ENCODE assay signal across 32 cellular contexts in the genomic region with DNA sequence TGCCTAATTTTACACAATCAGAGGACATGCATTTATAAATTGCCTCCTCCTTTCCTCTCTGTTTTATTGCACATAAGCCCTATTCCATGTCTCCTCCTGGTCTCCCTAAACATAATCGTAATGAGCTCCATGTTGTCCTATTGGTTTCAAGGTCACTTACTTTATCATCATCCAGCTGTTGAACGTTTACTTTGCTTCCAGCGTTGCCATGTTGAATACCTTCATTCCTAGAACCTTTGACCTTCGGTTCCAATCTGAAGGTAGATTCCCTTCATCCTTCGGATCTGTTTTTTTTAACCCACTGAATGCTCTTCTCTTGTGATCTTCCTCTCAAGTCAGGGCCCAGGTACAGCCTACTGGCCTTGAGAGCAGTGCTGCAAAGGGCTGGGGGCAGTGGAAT.
"Had no signal": no experiment of that assay in that cellular context is flagged by ENCODE, and none has a peak within 500 bp of the region (broad histone marks: within the 10 kb centered on the region; RNA-seq: fewer than 3 reads in every experiment).

No MANE protein-coding gene starts in this region.

- H3K4me3 ChIP-seq: ascending aorta, heart left ventricle had no signal

- H3K27ac Mint-ChIP-seq: activated CD4-positive, alpha-beta memory T cell treated with anti-CD3 and anti-CD28 coated beads for 36 hours; activated CD4-positive, alpha-beta T cell treated with anti-CD3 and anti-CD28 coated beads for 36 hours; activated CD4-positive, alpha-beta T cell treated with anti-CD3 and anti-CD28 coated beads, Interleukin-2, amount 10 ng/mL, durations not matched to agents 24 days and 14 days; activated CD8-positive, alpha-beta memory T cell treated with anti-CD3 and anti-CD28 coated beads, Interleukin-2, amount 10 ng/mL, durations not matched to agents 7 days and 5 days; activated CD8-positive, alpha-beta T cell treated with anti-CD3 and anti-CD28 coated beads, Interleukin-2, amount 10 ng/mL, durations not matched to agents 7 days and 5 days; activated naive CD8-positive, alpha-beta T cell treated with anti-CD3 and anti-CD28 coated beads, Interleukin-2, amount 10 ng/mL, durations not matched to agents 7 days and 5 days; activated T-helper 17 cell treated with anti-CD3 and anti-CD28 coated beads, Interleukin-2, amount 50 U/mL, for 72 hours had no signal

- H3K36me3 Mint-ChIP-seq: activated CD8-positive, alpha-beta memory T cell treated with anti-CD3 and anti-CD28 coated beads, Interleukin-2, amount 10 ng/mL, durations not matched to agents 7 days and 5 days had no signal

- H3K9me3 ChIP-seq: ascending aorta, heart left ventricle had no signal

- DNase-seq: activated CD4-positive, alpha-beta memory T cell treated with anti-CD3 and anti-CD28 coated beads for 36 hours; activated CD4-positive, alpha-beta T cell treated with anti-CD3 and anti-CD28 coated beads for 36 hours; activated CD4-positive, alpha-beta T cell treated with anti-CD3 and anti-CD28 coated beads, Interleukin-2, amount 10 ng/mL, durations not matched to agents 24 days and 14 days; activated CD4-positive, CD25-positive, alpha-beta regulatory T cell; activated CD4-positive, CD25-positive, alpha-beta regulatory T cell treated with anti-CD3 and anti-CD28 coated beads, Interleukin-2, amount 50 U/mL, for 72 hours; activated CD8-positive, alpha-beta memory T cell treated with anti-CD3 and anti-CD28 coated beads, Interleukin-2, amount 10 ng/mL, durations not matched to agents 7 days and 5 days; activated CD8-positive, alpha-beta memory T cell treated with anti-CD3 and anti-CD28 coated beads, Interleukin-2, amount 50 U/mL, for 4 hours; activated CD8-positive, alpha-beta T cell treated with anti-CD3 and anti-CD28 coated beads, Interleukin-2, amount 10 ng/mL, durations not matched to agents 7 days and 5 days; activated effector memory CD4-positive, alpha-beta T cell treated with Interleukin-2 at 50 U/mL for 16 hours; activated gamma-delta T cell treated with Interleukin-2 at 50 U/mL for 16 hours; activated naive CD4-positive, alpha-beta T cell treated with Interleukin-2 at 50 U/mL for 16 hours; activated naive CD8-positive, alpha-beta T cell treated with anti-CD3 and anti-CD28 coated beads, Interleukin-2, amount 10 ng/mL, durations not matched to agents 7 days and 5 days; activated T-cell treated with anti-CD3 and anti-CD28 coated beads, Interleukin-2, amount 50 U/mL, for 1 hour; brain microvascular endothelial cell; cortex of kidney; dermis blood vessel endothelial cell; effector CD4-positive, alpha-beta T cell; effector memory CD8-positive, alpha-beta T cell; foreskin fibroblast; glutamatergic neuron; heart left ventricle; SW 1271; T-helper 1 cell; T-helper 2 cell had no signal

- H3K9me3 Mint-ChIP-seq: activated CD4-positive, alpha-beta memory T cell treated with anti-CD3 and anti-CD28 coated beads for 36 hours; activated naive CD4-positive, alpha-beta T cell treated with anti-CD3 and anti-CD28 coated beads, Interleukin-2, amount 50 U/mL, for 72 hours; activated T-helper 17 cell treated with anti-CD3 and anti-CD28 coated beads, Interleukin-2, amount 50 U/mL, for 72 hours; effector memory CD8-positive, alpha-beta T cell had no signal

- H3K27ac ChIP-seq: brain microvascular endothelial cell, epithelial cell of prostate, heart left ventricle had no signal

- H3K27me3 ChIP-seq: ascending aorta, brain microvascular endothelial cell, heart left ventricle had no signal

- H3K36me3 ChIP-seq: ascending aorta, brain microvascular endothelial cell had no signal

- H3K4me1 Mint-ChIP-seq: activated CD4-positive, alpha-beta T cell treated with anti-CD3 and anti-CD28 coated beads for 36 hours; activated CD4-positive, alpha-beta T cell treated with anti-CD3 and anti-CD28 coated beads, Interleukin-2, amount 10 ng/mL, durations not matched to agents 24 days and 14 days; activated CD8-positive, alpha-beta memory T cell treated with anti-CD3 and anti-CD28 coated beads, Interleukin-2, amount 10 ng/mL, durations not matched to agents 7 days and 5 days; activated naive CD8-positive, alpha-beta T cell treated with anti-CD3 and anti-CD28 coated beads, Interleukin-2, amount 10 ng/mL, durations not matched to agents 7 days and 5 days; activated T-helper 17 cell treated with anti-CD3 and anti-CD28 coated beads, Interleukin-2, amount 50 U/mL, for 72 hours had no signal

- ATAC-seq: activated CD4-positive, alpha-beta T cell treated with anti-CD3 and anti-CD28 coated beads for 36 hours; activated CD8-positive, alpha-beta memory T cell treated with anti-CD3 and anti-CD28 coated beads, Interleukin-2, amount 10 ng/mL, durations not matched to agents 7 days and 5 days; activated CD8-positive, alpha-beta T cell treated with anti-CD3 and anti-CD28 coated beads, Interleukin-2, amount 10 ng/mL, durations not matched to agents 7 days and 5 days; activated naive CD4-positive, alpha-beta T cell treated with anti-CD3 and anti-CD28 coated beads, Interleukin-2, amount 50 U/mL, for 72 hours; activated T-helper 17 cell treated with anti-CD3 and anti-CD28 coated beads, Interleukin-2, amount 50 U/mL, for 72 hours; effector memory CD8-positive, alpha-beta T cell; heart left ventricle had no signal

- FAIRE-seq: bronchial epithelial cell, colon, endothelial cell of umbilical vein, frontal cortex had no signal

- H3K4me3 Mint-ChIP-seq: activated CD4-positive, alpha-beta memory T cell treated with anti-CD3 and anti-CD28 coated beads for 36 hours; activated CD4-positive, alpha-beta T cell treated with anti-CD3 and anti-CD28 coated beads for 36 hours; activated CD4-positive, alpha-beta T cell treated with anti-CD3 and anti-CD28 coated beads, Interleukin-2, amount 10 ng/mL, durations not matched to agents 24 days and 14 days; activated CD8-positive, alpha-beta memory T cell treated with anti-CD3 and anti-CD28 coated beads, Interleukin-2, amount 10 ng/mL, durations not matched to agents 7 days and 5 days; activated CD8-positive, alpha-beta T cell treated with anti-CD3 and anti-CD28 coated beads, Interleukin-2, amount 10 ng/mL, durations not matched to agents 7 days and 5 days; activated naive CD8-positive, alpha-beta T cell treated with anti-CD3 and anti-CD28 coated beads, Interleukin-2, amount 10 ng/mL, durations not matched to agents 7 days and 5 days; activated T-helper 17 cell treated with anti-CD3 and anti-CD28 coated beads, Interleukin-2, amount 50 U/mL, for 72 hours; effector memory CD8-positive, alpha-beta T cell had no signal

- H3K27me3 Mint-ChIP-seq: activated CD4-positive, alpha-beta memory T cell treated with anti-CD3 and anti-CD28 coated beads for 36 hours; activated CD4-positive, alpha-beta T cell treated with anti-CD3 and anti-CD28 coated beads for 36 hours; activated CD4-positive, alpha-beta T cell treated with anti-CD3 and anti-CD28 coated beads, Interleukin-2, amount 10 ng/mL, durations not matched to agents 24 days and 14 days; activated CD8-positive, alpha-beta memory T cell treated with anti-CD3 and anti-CD28 coated beads, Interleukin-2, amount 10 ng/mL, durations not matched to agents 7 days and 5 days; activated naive CD8-positive, alpha-beta T cell treated with anti-CD3 and anti-CD28 coated beads, Interleukin-2, amount 10 ng/mL, durations not matched to agents 7 days and 5 days; activated T-helper 17 cell treated with anti-CD3 and anti-CD28 coated beads, Interleukin-2, amount 50 U/mL, for 72 hours; effector memory CD8-positive, alpha-beta T cell had no signal
